ENCODE assay signal across 8 cellular contexts in genomic region chr5:39073759-39074008, GRCh38. TPM values are rescaled to one million over a fixed set of nuclear protein-coding genes. Genes with fewer than 3 reads are reported as not detected.
DNase-seq lines count a peak whose midpoint lies in the region; ATAC-seq lines count a peak whose summit lies in the region.

No MANE protein-coding gene starts in this region.

- H3K4me1 ChIP-seq in naive thymus-derived CD4-positive, alpha-beta T cell (ENCODE audit: control insufficient read depth in 2 of 2, insufficient read depth in 2 of 2, low read length in 2 of 2), result peaks cover 12 to 17% of the 10 kb centered on the region in 2 donors

- peaks cover 11% of the 10 kb centered on the region in 2 donors for H3K27me3 ChIP-seq in naive thymus-derived CD4-positive, alpha-beta T cell (ENCODE audit: control insufficient read depth in 2 of 2, insufficient read depth in 2 of 2, low read length in 2 of 2)

- H3K4me3 Mint-ChIP-seq in naive thymus-derived CD4-positive, alpha-beta T cell, result peak overlapping the region; percentile 89 to 98 (median 96)

- POLR2A ChIA-PET in naive thymus-derived CD4-positive, alpha-beta T cell (lab: Charles Lee), result interaction anchor here (1.0 to 2.9 kb wide), 7 partner anchors 12 to 138 kb away, joined by 3 to 9 read pairs (median 5); no protein-coding TSS in a partner anchor

- ATAC-seq in GM18498 (IDR thresholded peaks at IDR 0.05; ENCODE audit: unreplicated experiment) (peak; percentile 32), GM21737 (IDR thresholded peaks at IDR 0.05; ENCODE audit: unreplicated experiment) (peak; percentile 28)
- peak; percentile 21 for ATAC-seq in naive thymus-derived CD4-positive, alpha-beta T cell

- H3K27ac ChIP-seq in KOPT-K1 (ENCODE audit: low read depth, low read length, poor library complexity, severe bottlenecking) (peak overlapping the region; percentile 86), cingulate gyrus (ENCODE audit: low read depth, low read length) (peak overlapping the region; percentile 98)
- peak overlapping the region; percentile 100 for H3K27ac ChIP-seq in naive thymus-derived CD4-positive, alpha-beta T cell (ENCODE audit: low read depth, low read length)

- H3K9me3 ChIP-seq in KOPT-K1 (ENCODE audit: insufficient read depth, low read length, poor library complexity, severe bottlenecking), result peaks cover under 1% of the 10 kb centered on the region
- H3K9me3 ChIP-seq in naive thymus-derived CD4-positive, alpha-beta T cell (ENCODE audit: control insufficient read depth in 2 of 3, low read length in 3 of 3), result no peaks in the 10 kb centered on the region

- intact Hi-C loops in naive thymus-derived CD4-positive, alpha-beta T cell (cut with micrococcal nuclease), result loop anchor here (1.0 to 10.0 kb wide), 16 partner anchors 15 to 1764 kb away; partner anchors contain the start of genes RPL37 (in 2 of the 2), FYB1 (in 1 of the 2) and PTGER4 (in 1 of the 2)

- peak overlapping the region; percentile 95 to 99 (median 97) for H3K27ac Mint-ChIP-seq in naive thymus-derived CD4-positive, alpha-beta T cell

- DNase-seq in naive thymus-derived CD4-positive, alpha-beta T cell, result peak in 2 of 9 donors; percentile 34 to 69
- DNase-seq in D341Med (ENCODE audit: low spot score) (no peak), SHP77 treated with DMSO at 0.1 percent for 48 hours (lab: John Stamatoyannopoulos, UW) (no peak), kidney tubule cell (ENCODE audit: low spot score) (no peak)

- peaks cover 0 to 24% (median 12%) of the 10 kb centered on the region in 5 donors for H3K27me3 Mint-ChIP-seq in naive thymus-derived CD4-positive, alpha-beta T cell

- peaks cover 20% of the 10 kb centered on the region for H3K36me3 ChIP-seq in KOPT-K1 (ENCODE audit: insufficient read depth, low read length)
- peaks cover 0 to 10% (median 0%) of the 10 kb centered on the region in 3 experiments for H3K36me3 ChIP-seq in naive thymus-derived CD4-positive, alpha-beta T cell (ENCODE audit: control insufficient read depth in 2 of 3, insufficient read depth in 3 of 3, low read length in 3 of 3)

- peaks cover 24 to 68% (median 54%) of the 10 kb centered on the region in 7 donors for H3K4me1 Mint-ChIP-seq in naive thymus-derived CD4-positive, alpha-beta T cell

- H3K4me3 ChIP-seq in naive thymus-derived CD4-positive, alpha-beta T cell (ENCODE audit: low read length), result peak overlapping the region; percentile 70

- peaks cover 0 to 18% (median 17%) of the 10 kb centered on the region in 5 donors for H3K36me3 Mint-ChIP-seq in naive thymus-derived CD4-positive, alpha-beta T cell

- peaks cover 0 to 1% (median 0%) of the 10 kb centered on the region in 11 donors for H3K9me3 Mint-ChIP-seq in naive thymus-derived CD4-positive, alpha-beta T cell

- CTCF ChIA-PET in naive thymus-derived CD4-positive, alpha-beta T cell (lab: Charles Lee), result interaction anchor here (1.0 kb wide), 1 partner anchor 68 kb away, joined by 3 read pairs; no protein-coding TSS in a partner anchor

RNA-seq across cellular contexts. Expression of gene RICTOR, which starts 0.5 kb away (rescaled TPM):
- 10 to 100 TPM; 56.9 to 96.2 (median 86.5) TPM for total RNA-seq in naive thymus-derived CD4-positive, alpha-beta T cell
- polyA plus RNA-seq in naive thymus-derived CD4-positive, alpha-beta T cell, result 10 to 100 TPM; 16.2 to 22.9 TPM
